Comparison of ENCODE assay signal across 1 cellular context in the genomic region with DNA sequence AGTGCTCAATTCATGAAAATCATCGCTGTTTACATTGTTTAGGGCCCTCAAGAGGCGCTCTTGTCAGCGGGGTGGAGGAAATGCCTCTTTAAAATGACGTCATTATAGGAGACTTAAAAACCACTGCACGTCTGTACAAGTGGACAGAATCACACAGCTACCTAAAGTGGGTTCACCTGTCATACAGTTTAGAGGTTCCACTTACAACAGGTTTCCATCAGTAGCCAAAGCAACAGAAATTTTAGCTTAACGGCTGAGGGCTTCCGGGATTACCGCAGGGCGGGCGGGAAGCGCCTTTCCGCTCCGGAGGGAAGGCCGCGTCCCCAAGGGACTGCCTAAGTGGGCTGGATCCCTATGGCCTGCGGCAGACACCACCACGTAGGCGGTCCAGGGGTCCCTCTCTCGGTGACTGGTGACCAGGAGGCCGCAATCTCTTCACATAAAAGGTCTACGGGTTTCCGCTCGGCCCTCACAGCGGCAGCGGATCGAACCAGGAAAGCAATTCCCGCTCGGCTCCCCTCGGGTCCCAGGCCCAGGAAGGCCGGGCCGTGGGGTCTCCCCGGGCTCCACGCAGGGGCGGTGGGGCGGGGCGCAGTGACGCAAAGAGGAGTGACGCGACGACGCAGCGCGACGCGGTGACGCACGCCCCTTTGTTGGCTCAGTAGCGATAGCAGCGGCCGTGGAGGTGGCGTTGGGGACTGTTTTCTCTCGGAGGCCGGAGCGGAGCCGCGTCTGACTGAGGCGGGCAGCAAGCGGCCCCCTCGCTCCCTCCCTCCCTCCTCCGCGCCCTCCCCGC.
A peak's percentile ranks its signal among the peaks of the same experiment; 100 is the strongest.
TF ChIP-seq lines count a peak whose summit lies in the region.

ARIH1 (plus strand) TSS at position 661 of the 796 bp plus-strand sequence. CDS start 310 bp downstream, outside the sequence.

TF ChIP-seq in HepG2, 621 proteins besides CTCF, POLR2A, EP300 and RAD21 (continued from another document and continues in another):
- TF ChIP-seq, protein P1, sequence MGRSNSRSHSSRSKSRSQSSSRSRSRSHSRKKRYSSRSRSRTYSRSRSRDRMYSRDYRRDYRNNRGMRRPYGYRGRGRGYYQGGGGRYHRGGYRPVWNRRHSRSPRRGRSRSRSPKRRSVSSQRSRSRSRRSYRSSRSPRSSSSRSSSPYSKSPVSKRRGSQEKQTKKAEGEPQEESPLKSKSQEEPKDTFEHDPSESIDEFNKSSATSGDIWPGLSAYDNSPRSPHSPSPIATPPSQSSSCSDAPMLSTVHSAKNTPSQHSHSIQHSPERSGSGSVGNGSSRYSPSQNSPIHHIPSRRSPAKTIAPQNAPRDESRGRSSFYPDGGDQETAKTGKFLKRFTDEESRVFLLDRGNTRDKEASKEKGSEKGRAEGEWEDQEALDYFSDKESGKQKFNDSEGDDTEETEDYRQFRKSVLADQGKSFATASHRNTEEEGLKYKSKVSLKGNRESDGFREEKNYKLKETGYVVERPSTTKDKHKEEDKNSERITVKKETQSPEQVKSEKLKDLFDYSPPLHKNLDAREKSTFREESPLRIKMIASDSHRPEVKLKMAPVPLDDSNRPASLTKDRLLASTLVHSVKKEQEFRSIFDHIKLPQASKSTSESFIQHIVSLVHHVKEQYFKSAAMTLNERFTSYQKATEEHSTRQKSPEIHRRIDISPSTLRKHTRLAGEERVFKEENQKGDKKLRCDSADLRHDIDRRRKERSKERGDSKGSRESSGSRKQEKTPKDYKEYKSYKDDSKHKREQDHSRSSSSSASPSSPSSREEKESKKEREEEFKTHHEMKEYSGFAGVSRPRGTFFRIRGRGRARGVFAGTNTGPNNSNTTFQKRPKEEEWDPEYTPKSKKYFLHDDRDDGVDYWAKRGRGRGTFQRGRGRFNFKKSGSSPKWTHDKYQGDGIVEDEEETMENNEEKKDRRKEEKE (IDR thresholded peaks at IDR 0.05): no peak
- TF ChIP-seq SMC3 (IDR thresholded peaks at IDR 0.05; ENCODE audit: low read length): no peak
- TF ChIP-seq, protein P2, sequence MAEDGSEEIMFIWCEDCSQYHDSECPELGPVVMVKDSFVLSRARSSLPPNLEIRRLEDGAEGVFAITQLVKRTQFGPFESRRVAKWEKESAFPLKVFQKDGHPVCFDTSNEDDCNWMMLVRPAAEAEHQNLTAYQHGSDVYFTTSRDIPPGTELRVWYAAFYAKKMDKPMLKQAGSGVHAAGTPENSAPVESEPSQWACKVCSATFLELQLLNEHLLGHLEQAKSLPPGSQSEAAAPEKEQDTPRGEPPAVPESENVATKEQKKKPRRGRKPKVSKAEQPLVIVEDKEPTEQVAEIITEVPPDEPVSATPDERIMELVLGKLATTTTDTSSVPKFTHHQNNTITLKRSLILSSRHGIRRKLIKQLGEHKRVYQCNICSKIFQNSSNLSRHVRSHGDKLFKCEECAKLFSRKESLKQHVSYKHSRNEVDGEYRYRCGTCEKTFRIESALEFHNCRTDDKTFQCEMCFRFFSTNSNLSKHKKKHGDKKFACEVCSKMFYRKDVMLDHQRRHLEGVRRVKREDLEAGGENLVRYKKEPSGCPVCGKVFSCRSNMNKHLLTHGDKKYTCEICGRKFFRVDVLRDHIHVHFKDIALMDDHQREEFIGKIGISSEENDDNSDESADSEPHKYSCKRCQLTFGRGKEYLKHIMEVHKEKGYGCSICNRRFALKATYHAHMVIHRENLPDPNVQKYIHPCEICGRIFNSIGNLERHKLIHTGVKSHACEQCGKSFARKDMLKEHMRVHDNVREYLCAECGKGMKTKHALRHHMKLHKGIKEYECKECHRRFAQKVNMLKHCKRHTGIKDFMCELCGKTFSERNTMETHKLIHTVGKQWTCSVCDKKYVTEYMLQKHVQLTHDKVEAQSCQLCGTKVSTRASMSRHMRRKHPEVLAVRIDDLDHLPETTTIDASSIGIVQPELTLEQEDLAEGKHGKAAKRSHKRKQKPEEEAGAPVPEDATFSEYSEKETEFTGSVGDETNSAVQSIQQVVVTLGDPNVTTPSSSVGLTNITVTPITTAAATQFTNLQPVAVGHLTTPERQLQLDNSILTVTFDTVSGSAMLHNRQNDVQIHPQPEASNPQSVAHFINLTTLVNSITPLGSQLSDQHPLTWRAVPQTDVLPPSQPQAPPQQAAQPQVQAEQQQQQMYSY (CRISPR knock-in tag; IDR thresholded peaks at IDR 0.05): 0 out of 2 replicates have a peak, but pooled peaks have one; percentile 60
- TF ChIP-seq MYNN (CRISPR knock-in tag; IDR thresholded peaks at IDR 0.05; ENCODE audit: low read depth): peak; percentile 65; the same call in 1 of the 2 replicates
- TF ChIP-seq ARID4A (CRISPR knock-in tag; IDR thresholded peaks at IDR 0.05; ENCODE audit: borderline replicate concordance): peak; percentile 91
- TF ChIP-seq SIN3A (IDR thresholded peaks at IDR 0.05; ENCODE audit: borderline replicate concordance, low read depth, low read length): no peak; the same call in 1 of the 2 replicates
- TF ChIP-seq, protein P3, sequence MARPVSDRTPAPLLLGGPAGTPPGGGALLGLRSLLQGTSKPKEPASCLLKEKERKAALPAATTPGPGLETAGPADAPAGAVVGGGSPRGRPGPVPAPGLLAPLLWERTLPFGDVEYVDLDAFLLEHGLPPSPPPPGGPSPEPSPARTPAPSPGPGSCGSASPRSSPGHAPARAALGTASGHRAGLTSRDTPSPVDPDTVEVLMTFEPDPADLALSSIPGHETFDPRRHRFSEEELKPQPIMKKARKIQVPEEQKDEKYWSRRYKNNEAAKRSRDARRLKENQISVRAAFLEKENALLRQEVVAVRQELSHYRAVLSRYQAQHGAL (CRISPR knock-in tag; IDR thresholded peaks at IDR 0.05; ENCODE audit: not compliant biosample characterization): peak; percentile 27
- no peak for TF ChIP-seq THAP8 (CRISPR knock-in tag; IDR thresholded peaks at IDR 0.05; ENCODE audit: borderline replicate concordance)
- peak; percentile 91 for TF ChIP-seq ZNF501 (CRISPR knock-in tag; IDR thresholded peaks at IDR 0.05)
- TF ChIP-seq ETS1 (CRISPR knock-in tag; IDR thresholded peaks at IDR 0.05): no peak
- TF ChIP-seq, protein P4, sequence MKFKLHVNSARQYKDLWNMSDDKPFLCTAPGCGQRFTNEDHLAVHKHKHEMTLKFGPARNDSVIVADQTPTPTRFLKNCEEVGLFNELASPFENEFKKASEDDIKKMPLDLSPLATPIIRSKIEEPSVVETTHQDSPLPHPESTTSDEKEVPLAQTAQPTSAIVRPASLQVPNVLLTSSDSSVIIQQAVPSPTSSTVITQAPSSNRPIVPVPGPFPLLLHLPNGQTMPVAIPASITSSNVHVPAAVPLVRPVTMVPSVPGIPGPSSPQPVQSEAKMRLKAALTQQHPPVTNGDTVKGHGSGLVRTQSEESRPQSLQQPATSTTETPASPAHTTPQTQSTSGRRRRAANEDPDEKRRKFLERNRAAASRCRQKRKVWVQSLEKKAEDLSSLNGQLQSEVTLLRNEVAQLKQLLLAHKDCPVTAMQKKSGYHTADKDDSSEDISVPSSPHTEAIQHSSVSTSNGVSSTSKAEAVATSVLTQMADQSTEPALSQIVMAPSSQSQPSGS (CRISPR knock-in tag; IDR thresholded peaks at IDR 0.05): peak; percentile 84
- TF ChIP-seq HES4 (CRISPR knock-in tag; IDR thresholded peaks at IDR 0.05; ENCODE audit: borderline replicate concordance): peak; percentile 84; the same call in 1 of the 2 replicates
- peak; percentile 70 for TF ChIP-seq ARID5B (CRISPR knock-in tag; IDR thresholded peaks at IDR 0.05)
- TF ChIP-seq ZNF513 (CRISPR knock-in tag; conservative IDR thresholded peaks at IDR 0.05): no peak
- TF ChIP-seq, protein P5, sequence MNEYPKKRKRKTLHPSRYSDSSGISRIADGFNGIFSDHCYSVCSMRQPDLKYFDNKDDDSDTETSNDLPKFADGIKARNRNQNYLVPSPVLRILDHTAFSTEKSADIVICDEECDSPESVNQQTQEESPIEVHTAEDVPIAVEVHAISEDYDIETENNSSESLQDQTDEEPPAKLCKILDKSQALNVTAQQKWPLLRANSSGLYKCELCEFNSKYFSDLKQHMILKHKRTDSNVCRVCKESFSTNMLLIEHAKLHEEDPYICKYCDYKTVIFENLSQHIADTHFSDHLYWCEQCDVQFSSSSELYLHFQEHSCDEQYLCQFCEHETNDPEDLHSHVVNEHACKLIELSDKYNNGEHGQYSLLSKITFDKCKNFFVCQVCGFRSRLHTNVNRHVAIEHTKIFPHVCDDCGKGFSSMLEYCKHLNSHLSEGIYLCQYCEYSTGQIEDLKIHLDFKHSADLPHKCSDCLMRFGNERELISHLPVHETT (CRISPR knock-in tag; conservative IDR thresholded peaks at IDR 0.05): peak; percentile 80; the same call in 1 of the 2 replicates
- TF ChIP-seq PRPF4 (IDR thresholded peaks at IDR 0.05; ENCODE audit: low read depth, low read length, poor library complexity, severe bottlenecking): no peak
